19 cellular contexts compared by ENCODE assay signal in genomic region chr2:40341198-40341597, GRCh38.
A peak's percentile ranks its signal among the peaks of the same experiment; 100 is the strongest.
DNase-seq lines count a peak whose midpoint lies in the region; ATAC-seq and TF ChIP-seq lines count a peak whose summit lies in the region.
"Had no signal": no experiment of that assay in that cellular context is flagged by ENCODE, and none has a peak within 500 bp of the region (broad histone marks: within the 10 kb centered on the region; RNA-seq: fewer than 3 reads in every experiment).

No MANE protein-coding gene starts in this region.

- H3K9ac ChIP-seq in adipocyte (ENCODE audit: low read length): no peak overlapping the region
- H3K9ac ChIP-seq: BLaER1 treated with 17β-estradiol and CSF1 and Interleukin-3, amounts not matched to agents 10 nM and 100 nM had no signal

- ATAC-seq in GM19328 (IDR thresholded peaks at IDR 0.05; ENCODE audit: unreplicated experiment) (no peak), GM18511 (IDR thresholded peaks at IDR 0.05; ENCODE audit: unreplicated experiment) (no peak)

- H3K4me3 Mint-ChIP-seq in HFFc6: no peak overlapping the region
- H3K4me3 Mint-ChIP-seq: CD8-positive, alpha-beta memory T cell; IgD-negative memory B cell had no signal

- H3K27me3 Mint-ChIP-seq in HFFc6 (ENCODE audit: insufficient read depth): peaks cover 3% of the 10 kb centered on the region; the same call in 1 of the 2 replicates
- H3K27me3 Mint-ChIP-seq: CD8-positive, alpha-beta memory T cell had no signal

- H3K4me1 ChIP-seq in adipocyte (ENCODE audit: control insufficient read depth, insufficient read depth, low read length): peaks cover 31% of the 10 kb centered on the region
- H3K4me1 ChIP-seq: SJCRH30 had no signal

- no peaks in the 10 kb centered on the region; the same call in 1 of the 2 replicates for H3K36me3 Mint-ChIP-seq in HFFc6 (ENCODE audit: low read depth)
- H3K36me3 Mint-ChIP-seq: CD8-positive, alpha-beta memory T cell; IgD-negative memory B cell had no signal

- no peaks in the 10 kb centered on the region for H3K27me3 ChIP-seq in adipocyte (replicated peaks; ENCODE audit: control insufficient read depth, insufficient read depth, low read length)
- H3K27me3 ChIP-seq: BLaER1 treated with 17β-estradiol and CSF1 and Interleukin-3, amounts not matched to agents 10 nM and 100 nM; SJCRH30 had no signal

- no peaks in the 10 kb centered on the region for H3K9me3 Mint-ChIP-seq in HFFc6
- H3K9me3 Mint-ChIP-seq: IgD-negative memory B cell had no signal

- TF ChIP-seq CTCF in HFFc6 (IDR thresholded peaks at IDR 0.05): no peak
- TF ChIP-seq CTCF in fibroblast of the aortic adventitia (IDR thresholded peaks at IDR 0.05; ENCODE audit: insufficient read depth, low read length): no peak
- TF ChIP-seq CTCF in coronary artery (IDR thresholded peaks at IDR 0.05): no peak

- no peaks in the 10 kb centered on the region for H3K36me3 ChIP-seq in adipocyte (ENCODE audit: control insufficient read depth, insufficient read depth, low read length, severe bottlenecking)
- H3K36me3 ChIP-seq: BLaER1 treated with 17β-estradiol and CSF1 and Interleukin-3, amounts not matched to agents 10 nM and 100 nM; SJCRH30 had no signal

- no peaks in the 10 kb centered on the region for H3K9me3 ChIP-seq in adipocyte (ENCODE audit: control insufficient read depth, low read length)
- H3K9me3 ChIP-seq: BLaER1 treated with 17β-estradiol and CSF1 and Interleukin-3, amounts not matched to agents 10 nM and 100 nM; SJCRH30 had no signal

- H3K4me3 ChIP-seq in adipocyte (ENCODE audit: low read length) (no peak overlapping the region), fibroblast of the aortic adventitia (ENCODE audit: low read depth, low read length) (no peak overlapping the region), coronary artery (no peak overlapping the region)
- H3K4me3 ChIP-seq: BLaER1 treated with 17β-estradiol and CSF1 and Interleukin-3, amounts not matched to agents 10 nM and 100 nM; SJCRH30 had no signal

- H3K4me1 Mint-ChIP-seq in HFFc6 (ENCODE audit: low read depth): peaks cover 56% of the 10 kb centered on the region
- H3K4me1 Mint-ChIP-seq: CD8-positive, alpha-beta memory T cell; IgD-negative memory B cell had no signal

- DNase-seq in AG08395 (ENCODE audit: low spot score) (peak; percentile 25), HFFc6 (no peak), adipocyte (ENCODE audit: low read depth) (peak; percentile 40), fibroblast of the aortic adventitia (ENCODE audit: low read depth) (peak; percentile 54), KG1 (lab: John Stamatoyannopoulos, UW) (no peak), coronary artery (ENCODE audit: low spot score) (no peak)
- DNase-seq: CD8-positive, alpha-beta memory T cell; DMS79 treated with DMSO at 0.1 percent for 48 hours; NCI-H187; NCI-H446; NCI-H69; NK-92 treated with Interleukin-12 subunit alpha and Interleukin-12 subunit beta, amount 100 ng/mL, for 24 hours; OCI-M1; SJCRH30 had no signal

- H3K27ac Mint-ChIP-seq in HFFc6: peak overlapping the region; percentile 27; the same call in 1 of the 2 replicates
- H3K27ac Mint-ChIP-seq: CD8-positive, alpha-beta memory T cell; IgD-negative memory B cell had no signal

- no peak overlapping the region for H3K27ac ChIP-seq in coronary artery
- H3K27ac ChIP-seq: BLaER1 treated with 17β-estradiol and CSF1 and Interleukin-3, amounts not matched to agents 10 nM and 100 nM; RWPE1; SJCRH30 had no signal

Comparison
In these comparisons a context has a peak if more than half of its experiments do, and no peak if none do; other contexts are left out.
1. DNase-seq: peak in AG08395 (single experiment), adipocyte (single experiment) and fibroblast of the aortic adventitia (single experiment); none in HFFc6 (single experiment), KG1 (single experiment) and coronary artery (single experiment).